ENCODE assay signal across 8 cellular contexts in genomic region chr2:64831134-64831976, GRCh38.
DNase-seq lines count a peak whose midpoint lies in the region; ATAC-seq and TF ChIP-seq lines count a peak whose summit lies in the region.

No MANE protein-coding gene starts in this region.

- peak overlapping the region; percentile 87 for H2AFZ ChIP-seq in SK-N-SH (ENCODE audit: low read depth)

- peak overlapping the region; percentile 63 for H3K9ac ChIP-seq in SK-N-SH

- H3F3A ChIP-seq in SK-N-SH (replicated peaks; ENCODE audit: insufficient read depth), result peaks cover 18% of the 10 kb centered on the region

- H3K9me2 ChIP-seq in SK-N-SH, result no peaks in the 10 kb centered on the region

- WGBS in SK-N-SH (ENCODE audit: low lambda C conversion rate), result 59% methylated on average over 11 of the region's 20 CpGs
- 27 to 64% methylated on average over 14 to 19 of the region's 20 CpGs for WGBS in upper lobe of left lung, 2 donors

- H4K20me1 ChIP-seq in SK-N-SH (ENCODE audit: insufficient read depth), result no peaks in the 10 kb centered on the region

- in situ Hi-C loops in Caki2 (cut with HindIII; ENCODE audit: low pct_unique_long_range_greater_than_20kb, low sequenced_read_pairs), result no loop called here

- intact Hi-C loops in head of caudate nucleus (cut with DNase I), result loop anchor here (10.0 kb wide), 2 partner anchors 57 to 177 kb away; partner anchors contain the start of gene SERTAD2
- intact Hi-C loops in posterior cingulate gyrus (cut with DNase I), result loop anchor here (10.0 kb wide), 1 partner anchor 187 kb away; no protein-coding TSS in a partner anchor

- H3K27ac ChIP-seq in SK-N-SH (ENCODE audit: low read depth in 2 of 2, low read length in 1 of 2) (peak overlapping the region in 1 of 2 experiments; percentile 93; a peak in 3 of 4 replicates), upper lobe of left lung (peak overlapping the region; percentile 67 to 80 (median 72))

- H3K36me3 ChIP-seq in SK-N-SH (replicated peaks in 1 of 2; ENCODE audit: control insufficient read depth in 1 of 2, insufficient read depth in 2 of 2, low read length in 1 of 2) (no peaks in the 10 kb centered on the region), upper lobe of left lung (no peaks in the 10 kb centered on the region)

- peak overlapping the region in 1 of 2 experiments; percentile 40; a peak in 1 of 4 replicates for H3K4me3 ChIP-seq in SK-N-SH (ENCODE audit: low read depth in 2 of 2, low read length in 1 of 2)
- H3K4me3 ChIP-seq in upper lobe of left lung, result no peak overlapping the region

- no peaks in the 10 kb centered on the region for H3K79me2 ChIP-seq in SK-N-SH (ENCODE audit: insufficient read depth)

- peaks cover 0 to 15% of the 10 kb centered on the region in 2 experiments; a peak in 2 of 4 replicates for H3K4me1 ChIP-seq in SK-N-SH (ENCODE audit: control insufficient read depth in 1 of 2, insufficient read depth in 2 of 2, low read depth in 1 of 2, low read length in 1 of 2)
- H3K4me1 ChIP-seq in upper lobe of left lung, result peaks cover 5 to 11% (median 9%) of the 10 kb centered on the region in 4 donors

- H3K4me2 ChIP-seq in SK-N-SH, result peak overlapping the region; percentile 53; the same call in 1 of the 2 replicates

- no peaks in the 10 kb centered on the region for H3K27me3 ChIP-seq in SK-N-SH (ENCODE audit: insufficient read depth)
- H3K27me3 ChIP-seq in upper lobe of left lung, result no peaks in the 10 kb centered on the region

- peak; percentile 98 for DNase-seq in Caki2 (ENCODE audit: low read depth)
- peak; percentile 70 for DNase-seq in SK-N-SH
- peak; percentile 80 for DNase-seq in activated naive CD4-positive, alpha-beta T cell treated with anti-CD3 and anti-CD28 coated beads, Interleukin-2, amount 50 U/mL, for 16 hours
- DNase-seq in head of caudate nucleus, result peak; percentile 47 to 94 (median 81)
- peak; percentile 37 to 93 (median 76) for DNase-seq in posterior cingulate gyrus
- DNase-seq in upper lobe of left lung, result peak; percentile 80 to 94

- ATAC-seq in GM19463 (IDR thresholded peaks at IDR 0.05; ENCODE audit: unreplicated experiment) (peak; percentile 93), HG03575 (IDR thresholded peaks at IDR 0.05; ENCODE audit: extremely low read depth, insufficient number of reproducible peaks, low FRiP score, unreplicated experiment) (peak; percentile 35), upper lobe of left lung (ENCODE audit: low FRiP score in 2 of 2) (peak; percentile 90 to 96)

- CTCF ChIA-PET in SK-N-SH (lab: Yijun Ruan, JAX), result interaction anchor here (0.6 to 2.0 kb wide), 16 partner anchors 8 to 501 kb away, joined by 3 to 7 read pairs (median 4); partner anchors contain the start of gene SERTAD2

- peak; percentile 68 for TF ChIP-seq RAD21 in SK-N-SH (IDR thresholded peaks at IDR 0.05; ENCODE audit: low read length)

- peak in 1 of 4 donors; percentile 44 for TF ChIP-seq POLR2A in upper lobe of left lung (IDR thresholded peaks at IDR 0.05)

- TF ChIP-seq CTCF in SK-N-SH (IDR thresholded peaks at IDR 0.05), result peak; percentile 94
- TF ChIP-seq CTCF in upper lobe of left lung (IDR thresholded peaks at IDR 0.05), result peak; percentile 62 to 84 (median 78)

- H3K9me3 ChIP-seq in SK-N-SH (no peaks in the 10 kb centered on the region), upper lobe of left lung (no peaks in the 10 kb centered on the region)

- TF ChIP-seq EP300 in SK-N-SH (IDR thresholded peaks at IDR 0.05; ENCODE audit: borderline replicate concordance in 1 of 2, low read depth in 1 of 2, low read length in 1 of 2) (peak in 1 of 2 experiments; percentile 83; a peak in 2 of 4 replicates), upper lobe of left lung (IDR thresholded peaks at IDR 0.05) (peak in 1 of 4 donors; percentile 60)

- POLR2A ChIA-PET in SK-N-SH (lab: Yijun Ruan, JAX), result no interaction called here

TF ChIP-seq in SK-N-SH, 30 proteins besides CTCF, POLR2A, EP300 and RAD21 (continues in another document):
- TF ChIP-seq PBX3 (IDR thresholded peaks at IDR 0.05), result peak; percentile 70
- TF ChIP-seq MEF2A (IDR thresholded peaks at IDR 0.05; ENCODE audit: borderline replicate concordance, low read depth), result 0 out of 2 replicates have a peak, but pooled peaks have one; percentile 17
- TF ChIP-seq REST (IDR thresholded peaks at IDR 0.05; ENCODE audit: low read depth, low read length), result 0 out of 2 replicates have a peak, but pooled peaks have one; percentile 49
- no peak; the same call in 1 of the 2 replicates for TF ChIP-seq TAF1 (IDR thresholded peaks at IDR 0.05; ENCODE audit: borderline replicate concordance, low read depth, low read length)
- peak; percentile 74 for TF ChIP-seq TCF12 (IDR thresholded peaks at IDR 0.05)
- TF ChIP-seq CHD2 (IDR thresholded peaks at IDR 0.05; ENCODE audit: low read length, partially characterized antibody), result no peak
- peak; percentile 45; the same call in 1 of the 2 replicates for TF ChIP-seq SIN3A (IDR thresholded peaks at IDR 0.05; ENCODE audit: borderline replicate concordance, low read depth, low read length)
- no peak; the same call in 1 of the 2 replicates for TF ChIP-seq NRF1 (IDR thresholded peaks at IDR 0.05; ENCODE audit: low read depth, low read length)
- TF ChIP-seq NFIC (IDR thresholded peaks at IDR 0.05; ENCODE audit: borderline replicate concordance), result peak; percentile 77
- TF ChIP-seq ZBTB33 (IDR thresholded peaks at IDR 0.05; ENCODE audit: borderline replicate concordance, low read depth), result no peak
- peak; percentile 98 for TF ChIP-seq FOSL2 (IDR thresholded peaks at IDR 0.05; ENCODE audit: borderline replicate concordance, low read depth)
- peak; percentile 90 for TF ChIP-seq TEAD4 (IDR thresholded peaks at IDR 0.05; ENCODE audit: borderline replicate concordance, insufficient read depth)
- no peak for TF ChIP-seq GATA2 (CRISPR knock-in tag; IDR thresholded peaks at IDR 0.05)
- TF ChIP-seq RCOR1 (IDR thresholded peaks at IDR 0.05; ENCODE audit: low read length), result no peak
- TF ChIP-seq USF1 (IDR thresholded peaks at IDR 0.05; ENCODE audit: borderline replicate concordance, low read depth), result peak; percentile 51; the same call in 1 of the 2 replicates
- peak; percentile 90 for TF ChIP-seq MAX (IDR thresholded peaks at IDR 0.05; ENCODE audit: low read depth)

Comparison
In these comparisons a context has a peak if more than half of its experiments do, and no peak if none do; other contexts are left out.
1. ATAC-seq: peak in every context shown above with its lines; median percentile 93 in GM19463; 93 in upper lobe of left lung; 35 in HG03575.